8 cellular contexts compared by ENCODE assay signal in the genomic region with DNA sequence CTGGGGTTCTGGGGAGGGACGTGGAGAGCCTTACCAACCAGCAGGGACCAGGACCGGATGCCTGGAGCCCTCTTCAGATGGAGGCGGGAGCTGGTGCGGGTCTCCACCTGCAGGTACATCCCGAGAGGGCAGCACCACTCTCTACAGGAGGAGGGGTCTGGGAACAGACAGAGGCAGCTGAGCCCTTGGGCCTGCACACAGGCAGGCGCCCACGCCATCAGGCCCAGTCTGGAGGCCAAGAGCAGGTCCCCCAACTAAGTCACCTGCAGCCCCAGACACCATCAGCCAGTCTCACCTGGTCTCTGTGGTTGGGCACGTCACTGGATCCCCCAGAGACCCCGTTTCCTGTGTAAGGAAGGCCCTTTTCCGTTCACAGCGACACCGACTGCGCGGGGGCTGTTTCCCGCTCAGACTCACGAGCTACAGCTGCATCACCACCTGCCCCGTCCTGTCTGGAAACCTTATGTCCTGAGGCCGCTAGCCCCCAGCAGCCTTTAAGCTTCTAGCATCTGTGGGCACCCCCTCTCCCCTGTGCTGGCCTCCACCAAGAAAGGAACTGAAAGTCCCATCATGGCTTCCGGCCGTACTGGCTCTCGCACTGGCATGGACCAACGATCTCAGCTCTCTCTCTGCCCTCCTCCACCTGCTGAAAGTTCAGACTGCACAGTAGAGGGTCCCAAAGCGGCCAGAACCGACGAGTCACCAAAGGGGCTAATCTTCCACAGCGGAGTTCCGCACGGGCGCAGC. TPM values are rescaled to one million over a fixed set of nuclear protein-coding genes. Genes with fewer than 3 reads are reported as not detected.
DNase-seq lines count a peak whose midpoint lies in the region; ATAC-seq and TF ChIP-seq lines count a peak whose summit lies in the region.

No MANE protein-coding gene starts in this region.

- H3K4me1 ChIP-seq in esophagus (ENCODE audit: control insufficient read depth in 2 of 2, insufficient read depth in 2 of 2, low read length in 1 of 2) (peaks cover 7 to 21% of the 10 kb centered on the region in 2 donors), sigmoid colon (peaks cover 0 to 32% (median 22%) of the 10 kb centered on the region in 4 donors)

- WGBS in esophagus, 2 donors, result 64 to 70% methylated on average over 29 of the region's 29 CpGs
- 50 to 82% methylated on average over 29 of the region's 29 CpGs for WGBS in sigmoid colon, 2 donors

- H3K27ac ChIP-seq in esophagus (ENCODE audit: low read depth in 2 of 2, low read length in 1 of 2), result peak overlapping the region; percentile 87 to 89
- H3K27ac ChIP-seq in sigmoid colon, result peak overlapping the region; percentile 88 to 92 (median 90)

- H3K9me3 ChIP-seq in esophagus (ENCODE audit: control insufficient read depth in 2 of 2, insufficient read depth in 1 of 2, low read depth in 1 of 2, low read length in 1 of 2), result no peaks in the 10 kb centered on the region
- H3K9me3 ChIP-seq in sigmoid colon, result no peaks in the 10 kb centered on the region

- ATAC-seq in GM21447 (IDR thresholded peaks at IDR 0.05; ENCODE audit: unreplicated experiment), result peak; percentile 65

- H3K4me3 ChIP-seq in esophagus (ENCODE audit: low read depth in 1 of 2, low read length in 2 of 2) (peak overlapping the region; percentile 81 to 94), sigmoid colon (peak overlapping the region in 3 of 4 donors; percentile 83 to 87 (median 83))

- no peak for TF ChIP-seq CTCF in sigmoid colon (IDR thresholded peaks at IDR 0.05)

- TF ChIP-seq POLR2A in sigmoid colon (IDR thresholded peaks at IDR 0.05), result no peak

- peak; percentile 5 for DNase-seq in COLO668 (lab: John Stamatoyannopoulos, UW; ENCODE audit: unreplicated experiment)
- peak; percentile 45 to 49 for DNase-seq in Kasumi-1 (lab: John Stamatoyannopoulos, UW)
- DNase-seq in activated CD8-positive, alpha-beta memory T cell treated with anti-CD3 and anti-CD28 coated beads for 24 hours, result peak; percentile 84
- DNase-seq in sigmoid colon, result no peak
- DNase-seq in NCI-H2081 (lab: John Stamatoyannopoulos, UW), result no peak
- DNase-seq in retina, result no peak

- H3K36me3 ChIP-seq in esophagus (ENCODE audit: control insufficient read depth in 2 of 2, insufficient read depth in 2 of 2, low read length in 1 of 2), result peaks cover 0 to 12% of the 10 kb centered on the region in 2 donors
- peaks cover 0 to 18% (median 0%) of the 10 kb centered on the region in 4 donors for H3K36me3 ChIP-seq in sigmoid colon

- no peak for TF ChIP-seq EP300 in sigmoid colon (IDR thresholded peaks at IDR 0.05)

- no peaks in the 10 kb centered on the region for H3K27me3 ChIP-seq in esophagus (ENCODE audit: control insufficient read depth in 1 of 2, insufficient read depth in 2 of 2, low read length in 2 of 2)
- no peaks in the 10 kb centered on the region for H3K27me3 ChIP-seq in sigmoid colon

- intact Hi-C loops in sigmoid colon (cut with DNase I), result no loop called here

RNA-seq across cellular contexts. Expression of a gene that starts 1.2 kb away (rescaled TPM):
- polyA plus RNA-seq in esophagus (10 to 100 TPM; 27.5 to 28.1 TPM), sigmoid colon (100 to 1,000 TPM in 1 of 3 donors, 10 to 100 TPM in 2; 25.8 to 116 (median 32.1) TPM)
- total RNA-seq in sigmoid colon, result 10 to 100 TPM; 22.8 to 76.6 (median 46.7) TPM

RNA-seq across cellular contexts. Expression of a gene that starts 9.2 kb away (rescaled TPM):
- 10 to 100 TPM; 31.1 to 53.3 TPM for polyA plus RNA-seq in esophagus
- 10 to 100 TPM; 34.6 to 50.4 (median 43.8) TPM for total RNA-seq in sigmoid colon
- polyA plus RNA-seq in sigmoid colon, result 10 to 100 TPM; 29.4 to 65.8 (median 38.6) TPM

RNA-seq across cellular contexts. Expression of a gene that starts 30.9 kb away (rescaled TPM):
- polyA plus RNA-seq in esophagus (10 to 100 TPM; 11.4 to 11.6 TPM), sigmoid colon (10 to 100 TPM in 1 of 3 donors, 1 to 10 TPM in 2; 6.0 to 23.4 (median 6.9) TPM)
- total RNA-seq in sigmoid colon, result 10 to 100 TPM; 14.1 to 28.2 (median 22.1) TPM

RNA-seq across cellular contexts. Expression of a gene that starts 31.2 kb away (rescaled TPM):
- polyA plus RNA-seq in esophagus (10 to 100 TPM; 24.0 to 46.5 TPM), sigmoid colon (10 to 100 TPM in 2 of 3 donors, 1 to 10 TPM in 1; 9.5 to 46.2 (median 16.2) TPM)
- 10 to 100 TPM; 15.8 to 42.9 (median 24.0) TPM for total RNA-seq in sigmoid colon

Comparison
In these comparisons a context has a peak if more than half of its experiments do, and no peak if none do; other contexts are left out.
1. DNase-seq: peak in COLO668 (single experiment), Kasumi-1 (2 of 2) and activated CD8-positive, alpha-beta memory T cell treated with anti-CD3 and anti-CD28 coated beads for 24 hours (single experiment); none in sigmoid colon (single experiment), NCI-H2081 (0 of 2) and retina (single experiment).